ENCODE assay signal across 8 cellular contexts in genomic region chr7:111763221-111763791, GRCh38.
DNase-seq lines count a peak whose midpoint lies in the region; ATAC-seq and TF ChIP-seq lines count a peak whose summit lies in the region.

No MANE protein-coding gene starts in this region.

- ATAC-seq in HG03175 (IDR thresholded peaks at IDR 0.05; ENCODE audit: unreplicated experiment): peak; percentile 57
- ATAC-seq in GM19035 (IDR thresholded peaks at IDR 0.05; ENCODE audit: unreplicated experiment): no peak
- no peak for ATAC-seq in GM19467 (IDR thresholded peaks at IDR 0.05; ENCODE audit: unreplicated experiment)

- DNase-seq in EL (peak; percentile 50), NCI-H82 (lab: John Stamatoyannopoulos, UW) (peak; percentile 84), coronary artery (ENCODE audit: low spot score) (no peak), myocyte (ENCODE audit: low read depth) (peak; percentile 70), NK-92 (lab: John Stamatoyannopoulos, UW; ENCODE audit: unreplicated experiment) (no peak)

- H3K4me3 ChIP-seq in coronary artery: no peak overlapping the region

- H3K27ac ChIP-seq in coronary artery: no peak overlapping the region

- TF ChIP-seq CTCF in coronary artery (IDR thresholded peaks at IDR 0.05): peak; percentile 54

Comparison
In these comparisons a context has a peak if more than half of its experiments do, and no peak if none do; other contexts are left out.
1. DNase-seq: peak in EL (single experiment), NCI-H82 (single experiment) and myocyte (single experiment); none in coronary artery (single experiment) and NK-92 (single experiment).